ENCODE assay signal across 10 cellular contexts in the genomic region with DNA sequence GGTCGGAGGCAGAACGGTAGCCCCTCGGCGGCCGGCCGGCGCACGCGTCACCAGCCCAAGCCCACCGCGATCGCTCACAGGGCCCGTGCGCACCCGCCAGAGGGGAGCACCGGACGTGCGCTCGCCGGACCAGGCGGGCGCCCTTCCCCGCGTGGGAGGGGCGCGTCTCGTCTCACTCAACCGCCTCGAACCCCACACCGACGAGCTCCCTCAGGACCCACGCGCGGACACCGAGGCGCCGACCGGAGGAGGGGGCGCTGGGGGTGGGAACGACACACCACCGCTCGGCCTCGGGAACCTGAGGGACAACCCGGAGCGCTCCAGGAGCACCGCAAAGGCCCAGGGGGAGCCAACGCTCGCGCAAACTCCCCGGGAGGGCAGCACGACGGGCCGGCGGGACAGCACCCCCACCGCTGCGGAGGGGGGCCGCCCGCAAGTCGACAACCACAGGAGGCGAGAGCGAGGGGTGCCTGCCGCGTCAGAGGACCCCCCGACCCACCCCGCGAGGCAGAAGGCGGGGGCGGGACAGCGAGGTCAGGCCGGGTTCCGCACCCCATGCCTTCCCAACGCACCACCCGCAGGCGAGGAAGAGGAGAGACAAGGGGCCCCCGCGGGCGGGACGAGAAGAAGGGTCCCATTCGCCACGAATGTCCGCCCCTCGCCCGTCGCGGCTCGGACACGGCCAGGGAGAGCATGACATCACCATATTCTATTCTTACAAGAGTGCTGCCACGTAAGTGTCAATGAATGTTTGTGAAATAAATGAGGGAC.
DNase-seq lines count a peak whose midpoint lies in the region; ATAC-seq, FAIRE-seq and TF ChIP-seq lines count a peak whose summit lies in the region.
"Had no signal": no experiment of that assay in that cellular context is flagged by ENCODE, and none has a peak within 500 bp of the region (broad histone marks: within the 10 kb centered on the region; RNA-seq: fewer than 3 reads in every experiment).

No MANE protein-coding gene starts in this region.

- H3K27me3 ChIP-seq in breast epithelium: peaks cover 5 to 33% of the 10 kb centered on the region in 2 donors
- H3K27me3 ChIP-seq in upper lobe of left lung: peaks cover 0 to 16% (median 7%) of the 10 kb centered on the region in 4 donors
- H3K27me3 ChIP-seq: BLaER1 treated with 17β-estradiol and CSF1 and Interleukin-3, amounts not matched to agents 10 nM and 100 nM had no signal

- DNase-seq in breast epithelium (ENCODE audit: low spot score in 2 of 2) (no peak), MCF 10A (ENCODE audit: unreplicated experiment) (no peak), kidney (peak; percentile 77), upper lobe of left lung (peak; percentile 21 to 87), A172 (ENCODE audit: low spot score) (no peak), natural killer cell (no peak)
- DNase-seq in activated naive CD8-positive, alpha-beta T cell treated with anti-CD3 and anti-CD28 coated beads for 36 hours: peak; percentile 35

- no peak overlapping the region for H3K9ac ChIP-seq in kidney (ENCODE audit: low read length in 2 of 2)
- H3K9ac ChIP-seq: BLaER1 treated with 17β-estradiol and CSF1 and Interleukin-3, amounts not matched to agents 10 nM and 100 nM had no signal

- H3K27me3 Mint-ChIP-seq in MCF 10A (ENCODE audit: insufficient read depth, unreplicated experiment): no peaks in the 10 kb centered on the region
- H3K27me3 Mint-ChIP-seq in activated naive CD8-positive, alpha-beta T cell treated with anti-CD3 and anti-CD28 coated beads for 36 hours: peaks cover 29% of the 10 kb centered on the region
- H3K27me3 Mint-ChIP-seq in natural killer cell (ENCODE audit: low read depth in 2 of 2): peaks cover 23 to 30% of the 10 kb centered on the region in 2 donors

- no peak for TF ChIP-seq EP300 in upper lobe of left lung (IDR thresholded peaks at IDR 0.05)

- ATAC-seq in upper lobe of left lung (ENCODE audit: low FRiP score in 2 of 2) (peak in 1 of 2 donors; percentile 20), HG02938 (IDR thresholded peaks at IDR 0.05; ENCODE audit: unreplicated experiment) (no peak), natural killer cell (no peak)
- ATAC-seq: mucosa of descending colon had no signal

- H3K4me1 ChIP-seq in breast epithelium (no peaks in the 10 kb centered on the region), kidney (ENCODE audit: control insufficient read depth in 1 of 2, insufficient read depth in 1 of 2, low read depth in 1 of 2, low read length in 2 of 2) (no peaks in the 10 kb centered on the region), upper lobe of left lung (peaks cover 0 to 13% (median 0%) of the 10 kb centered on the region in 4 donors)
- H3K4me1 ChIP-seq: BLaER1 treated with 17β-estradiol and CSF1 and Interleukin-3, amounts not matched to agents 10 nM and 100 nM had no signal

- no peak for TF ChIP-seq POLR2A in breast epithelium (IDR thresholded peaks at IDR 0.05)
- no peak for TF ChIP-seq POLR2A in upper lobe of left lung (IDR thresholded peaks at IDR 0.05)

- CTCF ChIA-PET in MCF 10A (lab: Yijun Ruan, JAX): no interaction called here

- H3K4me3 ChIP-seq in breast epithelium (peak overlapping the region in 2 of 3 donors; percentile 35 to 62), kidney (ENCODE audit: low read length in 2 of 2) (no peak overlapping the region), upper lobe of left lung (peak overlapping the region in 3 of 4 donors; percentile 45 to 57 (median 54))
- H3K4me3 ChIP-seq: mucosa of descending colon had no signal

- H3K4me1 Mint-ChIP-seq in MCF 10A (ENCODE audit: insufficient read depth, unreplicated experiment): no peaks in the 10 kb centered on the region
- H3K4me1 Mint-ChIP-seq in activated naive CD8-positive, alpha-beta T cell treated with anti-CD3 and anti-CD28 coated beads for 36 hours: peaks cover 7% of the 10 kb centered on the region
- H3K4me1 Mint-ChIP-seq in natural killer cell: peaks cover 0 to 5% of the 10 kb centered on the region in 2 donors

- H3K9me3 Mint-ChIP-seq in MCF 10A (ENCODE audit: unreplicated experiment) (peaks cover 6% of the 10 kb centered on the region), natural killer cell (no peaks in the 10 kb centered on the region)
- peaks cover 10% of the 10 kb centered on the region for H3K9me3 Mint-ChIP-seq in activated naive CD8-positive, alpha-beta T cell treated with anti-CD3 and anti-CD28 coated beads for 36 hours

- H3K27ac ChIP-seq in breast epithelium: no peak overlapping the region
- H3K27ac ChIP-seq in kidney (ENCODE audit: low read depth in 2 of 2, low read length in 2 of 2): no peak overlapping the region
- H3K27ac ChIP-seq in upper lobe of left lung: peak overlapping the region in 3 of 4 donors; percentile 36 to 78 (median 68)
- H3K27ac ChIP-seq: BLaER1 treated with 17β-estradiol and CSF1 and Interleukin-3, amounts not matched to agents 10 nM and 100 nM had no signal

- no peaks in the 10 kb centered on the region for H3K9me3 ChIP-seq in breast epithelium
- H3K9me3 ChIP-seq in kidney (ENCODE audit: control insufficient read depth in 1 of 2, low read length in 2 of 2): no peaks in the 10 kb centered on the region
- H3K9me3 ChIP-seq in upper lobe of left lung: no peaks in the 10 kb centered on the region
- H3K9me3 ChIP-seq: mucosa of descending colon had no signal

- H3K36me3 ChIP-seq in breast epithelium (no peaks in the 10 kb centered on the region), kidney (ENCODE audit: control insufficient read depth in 1 of 2, insufficient read depth in 2 of 2, low read length in 2 of 2) (no peaks in the 10 kb centered on the region), upper lobe of left lung (no peaks in the 10 kb centered on the region)
- H3K36me3 ChIP-seq: BLaER1 treated with 17β-estradiol and CSF1 and Interleukin-3, amounts not matched to agents 10 nM and 100 nM had no signal

- 11 to 30% methylated on average over 15 to 38 of the region's 88 CpGs for WGBS in upper lobe of left lung, 2 donors

- intact Hi-C loops in breast epithelium (cut with DNase I; ENCODE audit: low total_unique reads): no loop called here
- intact Hi-C loops in MCF 10A (cut with micrococcal nuclease): no loop called here
- intact Hi-C loops in kidney (cut with DNase I): no loop called here
- intact Hi-C loops in natural killer cell (cut with micrococcal nuclease): no loop called here

- H3K4me3 Mint-ChIP-seq in MCF 10A (ENCODE audit: unreplicated experiment): no peak overlapping the region
- H3K4me3 Mint-ChIP-seq in activated naive CD8-positive, alpha-beta T cell treated with anti-CD3 and anti-CD28 coated beads for 36 hours: peak overlapping the region; percentile 81
- no peak overlapping the region for H3K4me3 Mint-ChIP-seq in natural killer cell

- H3K36me3 Mint-ChIP-seq in MCF 10A (ENCODE audit: insufficient read depth, unreplicated experiment) (no peaks in the 10 kb centered on the region), natural killer cell (peaks cover 8% of the 10 kb centered on the region)
- H3K36me3 Mint-ChIP-seq in activated naive CD8-positive, alpha-beta T cell treated with anti-CD3 and anti-CD28 coated beads for 36 hours: peaks cover 10% of the 10 kb centered on the region

- BruUV-seq in MCF 10A (replicated peaks; lab: Mats Ljungman, UMichigan): no TSS peak

- no peak overlapping the region for H3K27ac Mint-ChIP-seq in MCF 10A (ENCODE audit: low read depth, unreplicated experiment)
- H3K27ac Mint-ChIP-seq in activated naive CD8-positive, alpha-beta T cell treated with anti-CD3 and anti-CD28 coated beads for 36 hours: peak overlapping the region; percentile 83
- no peak overlapping the region for H3K27ac Mint-ChIP-seq in natural killer cell

- FAIRE-seq in kidney (lab: Jason Lieb, UNC): peak; percentile 98

- TF ChIP-seq CTCF in breast epithelium (IDR thresholded peaks at IDR 0.05) (no peak), MCF 10A (IDR thresholded peaks at IDR 0.05; ENCODE audit: unreplicated experiment) (no peak), kidney (IDR thresholded peaks at IDR 0.05; ENCODE audit: borderline replicate concordance, extremely low read depth, insufficient read depth) (no peak), upper lobe of left lung (IDR thresholded peaks at IDR 0.05) (no peak), natural killer cell (IDR thresholded peaks at IDR 0.05) (no peak)

- POLR2A ChIA-PET in MCF 10A (lab: Yijun Ruan, JAX): no interaction called here

Comparison
In these comparisons a context has a peak if more than half of its experiments do, and no peak if none do; other contexts are left out.
1. DNase-seq: peak in activated naive CD8-positive, alpha-beta T cell treated with anti-CD3 and anti-CD28 coated beads for 36 hours (single experiment), kidney (single experiment) and upper lobe of left lung (2 of 2); none in breast epithelium (0 of 2), MCF 10A (single experiment), A172 (single experiment) and natural killer cell (single experiment).
2. H3K27ac ChIP-seq: peak in upper lobe of left lung (3 of 4); none in breast epithelium (0 of 2) and kidney (0 of 2).
3. H3K4me3 ChIP-seq: peak in breast epithelium (2 of 3) and upper lobe of left lung (3 of 4); none in kidney (0 of 2).